ENCODE assay signal across 10 cellular contexts in the genomic region with DNA sequence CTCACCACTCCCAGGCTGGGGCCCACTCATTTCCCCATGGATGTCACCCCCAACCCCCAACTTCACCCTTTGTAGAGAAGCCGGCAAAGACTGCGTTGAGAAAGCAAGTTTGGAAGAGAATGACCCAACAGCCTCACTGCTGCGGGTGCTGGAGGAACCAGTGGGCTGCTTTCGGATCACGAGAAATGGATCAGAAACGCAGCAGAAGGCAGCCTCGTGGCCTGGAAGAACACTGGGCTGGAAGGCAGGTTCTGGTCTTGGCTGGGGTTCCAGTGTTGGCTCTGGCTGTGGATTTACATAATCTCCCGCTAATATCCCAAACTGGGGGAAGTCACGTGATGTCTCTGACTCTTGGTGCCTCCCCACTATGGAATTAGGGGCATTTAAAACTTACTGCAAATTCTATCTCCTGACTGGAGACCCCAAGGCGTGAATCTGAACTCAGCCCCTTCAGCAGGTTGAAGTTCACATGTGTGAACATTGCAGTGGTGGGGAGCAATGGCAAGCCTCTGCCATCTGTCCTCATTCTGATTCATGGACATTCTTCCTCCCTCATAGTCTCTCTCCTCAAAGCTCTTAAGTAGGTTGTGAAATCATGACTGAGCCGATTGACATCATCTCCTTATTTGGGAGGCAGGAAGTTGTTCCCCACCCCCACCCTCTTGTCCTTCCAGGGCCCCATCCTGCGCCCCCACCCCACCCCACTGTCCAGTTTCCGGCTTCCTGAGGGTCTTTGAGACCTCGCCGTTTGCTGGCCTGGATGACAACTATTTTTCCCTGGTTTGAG. TPM values are rescaled to one million over a fixed set of nuclear protein-coding genes. Genes with fewer than 3 reads are reported as not detected.
DNase-seq lines count a peak whose midpoint lies in the region; ATAC-seq and TF ChIP-seq lines count a peak whose summit lies in the region.
"Had no signal": no experiment of that assay in that cellular context is flagged by ENCODE, and none has a peak within 500 bp of the region (broad histone marks: within the 10 kb centered on the region; RNA-seq: fewer than 3 reads in every experiment).

No MANE protein-coding gene starts in this region.

- H3K4me3 ChIP-seq in AG10803 (ENCODE audit: low read length) = no peak overlapping the region
- H3K4me3 ChIP-seq in RWPE2 (ENCODE audit: severe bottlenecking) = no peak overlapping the region
- H3K4me3 ChIP-seq in naive thymus-derived CD4-positive, alpha-beta T cell (ENCODE audit: low read length) = no peak overlapping the region

- CTCF ChIA-PET in naive thymus-derived CD4-positive, alpha-beta T cell (lab: Charles Lee) = no interaction called here

- peak; percentile 51; the same call in 1 of the 3 replicates for ATAC-seq in RWPE2 (ENCODE audit: low read depth)
- ATAC-seq in naive thymus-derived CD4-positive, alpha-beta T cell = no peak

- no peaks in the 10 kb centered on the region for H3K9me3 Mint-ChIP-seq in neural crest cell
- H3K9me3 Mint-ChIP-seq in naive thymus-derived CD4-positive, alpha-beta T cell = peaks cover 0 to 2% (median 0%) of the 10 kb centered on the region in 11 donors
- H3K9me3 Mint-ChIP-seq: stimulated activated naive CD8-positive, alpha-beta T cell treated with anti-CD3 and anti-CD28 coated beads, Interleukin-15, Interleukin-2, amounts not matched to agents 100 ng/mL and 50 ng/mL, for 24 hours had no signal

- peaks cover 40% of the 10 kb centered on the region for H3K4me1 Mint-ChIP-seq in neural crest cell
- peaks cover 0 to 4% (median 0%) of the 10 kb centered on the region in 7 donors for H3K4me1 Mint-ChIP-seq in naive thymus-derived CD4-positive, alpha-beta T cell

- POLR2A ChIA-PET in naive thymus-derived CD4-positive, alpha-beta T cell (lab: Charles Lee) = no interaction called here

- no peaks in the 10 kb centered on the region for H3K27me3 ChIP-seq in RWPE2 (ENCODE audit: insufficient read depth, poor library complexity, severe bottlenecking)
- H3K27me3 ChIP-seq in naive thymus-derived CD4-positive, alpha-beta T cell (ENCODE audit: control insufficient read depth in 2 of 2, insufficient read depth in 2 of 2, low read length in 2 of 2) = peaks cover 0 to 3% of the 10 kb centered on the region in 2 donors

- no peak overlapping the region for H3K27ac ChIP-seq in RWPE2 (ENCODE audit: poor library complexity, severe bottlenecking)
- H3K27ac ChIP-seq in naive thymus-derived CD4-positive, alpha-beta T cell (ENCODE audit: low read depth, low read length) = no peak overlapping the region

- no peaks in the 10 kb centered on the region for H3K9me3 ChIP-seq in RWPE2 (ENCODE audit: severe bottlenecking)
- no peaks in the 10 kb centered on the region for H3K9me3 ChIP-seq in naive thymus-derived CD4-positive, alpha-beta T cell (ENCODE audit: control insufficient read depth in 2 of 3, low read length in 3 of 3)

- peak overlapping the region; percentile 75 for H3K4me3 Mint-ChIP-seq in neural crest cell
- H3K4me3 Mint-ChIP-seq in naive thymus-derived CD4-positive, alpha-beta T cell = no peak overlapping the region
- H3K4me3 Mint-ChIP-seq: stimulated activated naive CD8-positive, alpha-beta T cell treated with anti-CD3 and anti-CD28 coated beads, Interleukin-15, Interleukin-2, amounts not matched to agents 100 ng/mL and 50 ng/mL, for 24 hours had no signal

- TF ChIP-seq CTCF in AG10803 (conservative IDR thresholded peaks at IDR 0.05; ENCODE audit: low read length) = no peak
- no peak for TF ChIP-seq CTCF in RWPE2 (IDR thresholded peaks at IDR 0.05; ENCODE audit: poor library complexity, severe bottlenecking)
- TF ChIP-seq CTCF in neural crest cell (conservative IDR thresholded peaks at IDR 0.05) = no peak

- DNase-seq in AG10803 (ENCODE audit: low read depth) (peak; percentile 93), RWPE2 (ENCODE audit: low spot score) (no peak), fibroblast of peridontal ligament (ENCODE audit: extremely low read depth) (peak; percentile 86), neural crest cell (ENCODE audit: low read depth, low spot score) (peak; percentile 37), GF-D8 (lab: John Stamatoyannopoulos, UW) (no peak), NCI-H2107 treated with DMSO at 0.1 percent for 48 hours (lab: John Stamatoyannopoulos, UW; ENCODE audit: unreplicated experiment) (no peak), NCI-H1092 treated with DMSO at 0.1 percent for 48 hours (lab: John Stamatoyannopoulos, UW) (no peak)
- DNase-seq in naive thymus-derived CD4-positive, alpha-beta T cell = no peak
- DNase-seq: C1 segment of cervical spinal cord had no signal

- peak overlapping the region; percentile 88 for H3K27ac Mint-ChIP-seq in neural crest cell (ENCODE audit: unreplicated experiment)
- H3K27ac Mint-ChIP-seq in naive thymus-derived CD4-positive, alpha-beta T cell = peak overlapping the region in 1 of 9 donors; percentile 22
- H3K27ac Mint-ChIP-seq: stimulated activated naive CD8-positive, alpha-beta T cell treated with anti-CD3 and anti-CD28 coated beads, Interleukin-15, Interleukin-2, amounts not matched to agents 100 ng/mL and 50 ng/mL, for 24 hours had no signal

- H3K27me3 Mint-ChIP-seq in neural crest cell (ENCODE audit: low read depth) = no peaks in the 10 kb centered on the region
- peaks cover 22 to 38% (median 27%) of the 10 kb centered on the region in 5 donors for H3K27me3 Mint-ChIP-seq in naive thymus-derived CD4-positive, alpha-beta T cell

- H3K36me3 Mint-ChIP-seq in neural crest cell (ENCODE audit: low read depth) = peaks cover 3% of the 10 kb centered on the region
- no peaks in the 10 kb centered on the region for H3K36me3 Mint-ChIP-seq in naive thymus-derived CD4-positive, alpha-beta T cell

- H3K4me1 ChIP-seq in RWPE2 (ENCODE audit: insufficient read depth, poor library complexity, severe bottlenecking) = no peaks in the 10 kb centered on the region
- no peaks in the 10 kb centered on the region for H3K4me1 ChIP-seq in naive thymus-derived CD4-positive, alpha-beta T cell (ENCODE audit: control insufficient read depth in 2 of 2, insufficient read depth in 2 of 2, low read length in 2 of 2)

- intact Hi-C loops in naive thymus-derived CD4-positive, alpha-beta T cell (cut with micrococcal nuclease) = no loop called here

- H3K36me3 ChIP-seq in RWPE2 (ENCODE audit: low read depth) = no peaks in the 10 kb centered on the region
- H3K36me3 ChIP-seq in naive thymus-derived CD4-positive, alpha-beta T cell (ENCODE audit: control insufficient read depth in 2 of 3, insufficient read depth in 3 of 3, low read length in 3 of 3) = no peaks in the 10 kb centered on the region

RNA-seq across cellular contexts. Expression of a gene that starts 37.0 kb away (rescaled TPM):
- total RNA-seq in neural crest cell = 20.7 and 21.6 TPM in 2 replicates
- under 1 TPM in 4 of 5 experiments, not detected in 1; 0.05 to 0.95 (median 0.37) TPM for total RNA-seq in naive thymus-derived CD4-positive, alpha-beta T cell
- polyA plus RNA-seq in naive thymus-derived CD4-positive, alpha-beta T cell = not detected

Comparison
In these comparisons a context has a peak if more than half of its experiments do, and no peak if none do; other contexts are left out.
1. DNase-seq: peak in AG10803 (single experiment), fibroblast of peridontal ligament (single experiment) and neural crest cell (single experiment); none in RWPE2 (single experiment), GF-D8 (single experiment), naive thymus-derived CD4-positive, alpha-beta T cell (0 of 9), NCI-H2107 treated with DMSO at 0.1 percent for 48 hours (single experiment) and NCI-H1092 treated with DMSO at 0.1 percent for 48 hours (single experiment).
2. RNA of a gene that starts 37.0 kb away (total RNA-seq): 20.7 to 21.6 TPM in neural crest cell; 0.05 to 0.95 TPM in naive thymus-derived CD4-positive, alpha-beta T cell; every median in the first group is over 10 times any median in the second.